Comparison of ENCODE assay signal across 8 cellular contexts in the genomic region with DNA sequence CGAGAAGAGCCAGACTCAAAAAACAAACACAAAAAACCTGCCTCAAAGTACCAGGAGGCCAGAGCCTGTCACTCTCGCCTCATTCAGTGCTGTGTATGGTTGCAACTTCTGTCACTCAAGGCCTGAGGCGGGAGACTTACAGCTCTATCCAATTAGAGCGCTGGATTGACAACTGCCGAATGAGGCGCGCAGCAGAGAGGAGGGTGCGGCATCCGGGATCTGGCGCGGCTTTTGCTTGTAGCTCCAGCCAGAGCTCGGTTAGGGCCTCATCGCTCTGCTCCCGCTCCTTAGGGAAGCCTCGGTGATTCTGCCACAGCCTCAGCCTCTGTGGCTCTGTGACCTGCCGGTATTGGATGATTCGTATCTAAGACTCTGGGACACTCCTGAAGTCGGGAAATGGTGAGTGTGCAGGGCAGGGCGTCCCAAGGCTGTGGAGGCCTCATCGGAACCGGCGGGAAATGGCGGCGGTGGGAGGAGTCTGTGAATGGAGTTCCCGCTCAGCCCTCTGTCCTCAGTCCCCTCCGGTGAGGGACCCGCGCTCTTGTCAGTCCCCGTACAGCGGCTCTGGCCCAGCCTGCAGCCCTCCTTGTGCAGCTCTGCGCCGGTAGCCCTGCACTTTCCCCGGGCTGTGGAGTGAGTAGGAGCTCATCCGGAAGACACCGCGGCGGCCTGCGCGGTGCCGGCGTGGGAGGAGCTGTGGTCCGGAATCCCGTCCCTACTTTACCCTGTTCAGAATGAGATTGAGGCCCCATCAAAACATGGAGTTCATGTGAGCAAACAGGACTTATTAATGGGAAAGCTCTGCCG. TPM values are rescaled to one million over a fixed set of nuclear protein-coding genes. Genes with fewer than 3 reads are reported as not detected.
DNase-seq lines count a peak whose midpoint lies in the region; ATAC-seq, FAIRE-seq and TF ChIP-seq lines count a peak whose summit lies in the region.

TSS of gene ZNF718 (plus strand) at position 227 of the 807 bp plus-strand sequence. CDS start at position 397, 170 bp downstream.

- peaks cover 28% of the 10 kb centered on the region for H3K79me2 ChIP-seq in PC-3 (ENCODE audit: low read length)

- peak within 1 kb of the TSS; percentile 83 for H3K9ac ChIP-seq in PC-3 (ENCODE audit: low read length)

- no peaks in the 10 kb centered on the region for H3K27me3 ChIP-seq in PC-3 (ENCODE audit: low read length)
- H3K27me3 ChIP-seq in muscle layer of duodenum (ENCODE audit: low read depth, low read length) = no peaks in the 10 kb centered on the region

- POLR2A ChIA-PET in PC-3 (lab: Charles Lee; ENCODE audit: unreplicated experiment) = no interaction called here

- FAIRE-seq in HTR-8/SVneo (lab: Jason Lieb, UNC) = no peak

- TSS peak; percentile 51 for BruUV-seq in PC-3 (replicated peaks; lab: Mats Ljungman, UMichigan)

- intact Hi-C loops in PC-3 (cut with micrococcal nuclease) = no loop called here

- H3K36me3 ChIP-seq in PC-3 (ENCODE audit: low read depth, low read length) (peaks cover 41% of the 10 kb centered on the region), muscle layer of duodenum (ENCODE audit: control insufficient read depth in 1 of 2, insufficient read depth in 2 of 2, low read length in 2 of 2) (peaks cover 19 to 30% of the 10 kb centered on the region in 2 donors)

- H2AFZ ChIP-seq in PC-3 (ENCODE audit: low read length) = peak within 1 kb of the TSS; percentile 83

- no peaks in the 10 kb centered on the region for H3K9me2 ChIP-seq in PC-3 (replicated peaks; ENCODE audit: low read length)

- no peaks in the 10 kb centered on the region for H3K4me1 ChIP-seq in PC-3 (ENCODE audit: insufficient read depth, low read length)
- peaks cover 6 to 14% of the 10 kb centered on the region in 2 donors for H3K4me1 ChIP-seq in muscle layer of duodenum (ENCODE audit: control insufficient read depth in 1 of 2, insufficient read depth in 2 of 2, low read length in 2 of 2)

- peaks cover 15% of the 10 kb centered on the region; the same call in 1 of the 2 replicates for H3K9me3 ChIP-seq in PC-3 (ENCODE audit: low read length)
- H3K9me3 ChIP-seq in muscle layer of duodenum (ENCODE audit: control insufficient read depth in 1 of 2, low read length in 2 of 2) = peaks cover 4 to 20% of the 10 kb centered on the region in 2 donors

- H4K20me1 ChIP-seq in PC-3 (ENCODE audit: low read length) = no peaks in the 10 kb centered on the region

- H3K27ac ChIP-seq in PC-3 (ENCODE audit: low read length) = peak within 1 kb of the TSS; percentile 52
- H3K27ac ChIP-seq in muscle layer of duodenum (ENCODE audit: low read length) = peak within 1 kb of the TSS; percentile 82

- ATAC-seq in PC-3 = peak; percentile 98
- ATAC-seq in esophagus mucosa = peak; percentile 100

- no peaks in the 10 kb centered on the region for H3F3A ChIP-seq in PC-3 (ENCODE audit: low read length, unreplicated experiment)

- no peak for TF ChIP-seq CTCF in GM20000 (IDR thresholded peaks at IDR 0.05; ENCODE audit: extremely low read depth, missing control alignments)
- no peak for TF ChIP-seq CTCF in PC-3 (conservative IDR thresholded peaks at IDR 0.05; ENCODE audit: low read depth, low read length)

- H3K4me3 ChIP-seq in PC-3 (ENCODE audit: low read length) (peak within 1 kb of the TSS; percentile 77), muscle layer of duodenum (ENCODE audit: low read depth in 1 of 2, low read length in 2 of 2) (peak within 1 kb of the TSS; percentile 80 to 84)

- DNase-seq in COR-L47 (lab: John Stamatoyannopoulos, UW) (peak; percentile 97), GM20000 (ENCODE audit: low spot score) (peak; percentile 93), HTR-8/SVneo (ENCODE audit: insufficient read length, low spot score) (peak; percentile 94), PC-3 (peak; percentile 89)
- DNase-seq in activated T-cell treated with anti-CD3 and anti-CD28 coated beads, Interleukin-2, amount 50 U/mL, for 48 hours = peak; percentile 96 to 98
- peak; percentile 80 for DNase-seq in stimulated activated CD8-positive, alpha-beta memory T cell treated with anti-CD3 and anti-CD28 coated beads, Interleukin-7, amount 100 ng/mL, for 24 hours (ENCODE audit: low read depth)

- CTCF ChIA-PET in PC-3 (lab: Charles Lee) = no interaction called here

- peak within 1 kb of the TSS; percentile 78 for H3K4me2 ChIP-seq in PC-3 (ENCODE audit: low read length)

RNA-seq across cellular contexts. Expression of gene ZNF718, which starts in this region (rescaled TPM):
- total RNA-seq in PC-3 (2014; rRNA removed) = 3.2 and 3.8 TPM in 2 replicates
- total RNA-seq in esophagus mucosa = 3.3 TPM

Comparison
In these comparisons a context has a peak if more than half of its experiments do, and no peak if none do; other contexts are left out.
1. Peak in every context shown above with its lines: DNase-seq, ATAC-seq, H3K4me3 ChIP-seq and H3K27ac ChIP-seq.